8 cellular contexts compared by ENCODE assay signal in genomic region chr7:128863433-128863989, GRCh38. TPM values are rescaled to one million over a fixed set of nuclear protein-coding genes. Genes with fewer than 3 reads are reported as not detected.
DNase-seq lines count a peak whose midpoint lies in the region; ATAC-seq and TF ChIP-seq lines count a peak whose summit lies in the region.

No MANE protein-coding gene starts in this region.

- peaks cover 16 to 31% (median 20%) of the 10 kb centered on the region in 4 donors for H3K4me1 ChIP-seq in upper lobe of left lung

- H3K27me3 ChIP-seq in neural cell (ENCODE audit: insufficient read depth, low read depth, low read length) (peaks cover 9% of the 10 kb centered on the region), upper lobe of left lung (no peaks in the 10 kb centered on the region)

- no peaks in the 10 kb centered on the region for H3K9me2 ChIP-seq in neural cell (ENCODE audit: insufficient read depth, low read length)

- TF ChIP-seq POLR2A in upper lobe of left lung (IDR thresholded peaks at IDR 0.05), result no peak

- TF ChIP-seq EP300 in neural cell (conservative IDR thresholded peaks at IDR 0.05; ENCODE audit: poor library complexity, severe bottlenecking), result no peak
- no peak for TF ChIP-seq EP300 in upper lobe of left lung (IDR thresholded peaks at IDR 0.05)

- peaks cover 23% of the 10 kb centered on the region for H3K36me3 Mint-ChIP-seq in activated CD8-positive, alpha-beta T cell treated with anti-CD3 and anti-CD28 coated beads, Interleukin-2, amount 10 ng/mL, durations not matched to agents 7 days and 5 days (ENCODE audit: low read depth)

- DNase-seq in ACHN (peak; percentile 90), GM12865 (ENCODE audit: low read depth) (peak; percentile 80), NCI-H2227 treated with DMSO at 0.1 percent for 48 hours (lab: John Stamatoyannopoulos, UW) (peak; percentile 15), upper lobe of left lung (peak in 1 of 2 donors; percentile 62)
- DNase-seq in activated CD8-positive, alpha-beta T cell treated with anti-CD3 and anti-CD28 coated beads, Interleukin-2, amount 10 ng/mL, durations not matched to agents 7 days and 5 days, result peak; percentile 69

- TF ChIP-seq RAD21 in neural cell (conservative IDR thresholded peaks at IDR 0.05), result peak; percentile 42

- no peaks in the 10 kb centered on the region for H3K9me3 Mint-ChIP-seq in activated CD8-positive, alpha-beta T cell treated with anti-CD3 and anti-CD28 coated beads, Interleukin-2, amount 10 ng/mL, durations not matched to agents 7 days and 5 days (ENCODE audit: insufficient read depth)

- peak overlapping the region; percentile 63 for H2AFZ ChIP-seq in neural cell (ENCODE audit: low read depth, low read length)

- CTCF ChIA-PET in activated CD8-positive, alpha-beta T cell treated with anti-CD3 and anti-CD28 coated beads, Interleukin-2, amount 10 ng/mL, durations not matched to agents 7 days and 5 days (lab: Charles Lee), result interaction anchor here (1.0 to 6.4 kb wide), 17 partner anchors 8 to 436 kb away, joined by 3 to 118 read pairs (median 5); partner anchors contain the start of genes AHCYL2 and TNPO3

- H3K4me1 Mint-ChIP-seq in activated CD8-positive, alpha-beta T cell treated with anti-CD3 and anti-CD28 coated beads, Interleukin-2, amount 10 ng/mL, durations not matched to agents 7 days and 5 days (ENCODE audit: low read depth), result peaks cover 19% of the 10 kb centered on the region

- H3K4me3 Mint-ChIP-seq in activated CD8-positive, alpha-beta T cell treated with anti-CD3 and anti-CD28 coated beads, Interleukin-2, amount 10 ng/mL, durations not matched to agents 7 days and 5 days, result peak overlapping the region; percentile 90

- H3K27me3 Mint-ChIP-seq in activated CD8-positive, alpha-beta T cell treated with anti-CD3 and anti-CD28 coated beads, Interleukin-2, amount 10 ng/mL, durations not matched to agents 7 days and 5 days (ENCODE audit: low read depth), result peaks cover 2% of the 10 kb centered on the region

- H4K20me1 ChIP-seq in neural cell (ENCODE audit: insufficient read depth), result no peaks in the 10 kb centered on the region

- H3K4me3 ChIP-seq in GM12865 (ENCODE audit: low read depth, low read length), result peak overlapping the region; percentile 92
- peak overlapping the region; percentile 85 for H3K4me3 ChIP-seq in neural cell (ENCODE audit: low read length)
- peak overlapping the region; percentile 63 to 87 (median 80) for H3K4me3 ChIP-seq in upper lobe of left lung

- no peaks in the 10 kb centered on the region for H3F3A ChIP-seq in neural cell (ENCODE audit: insufficient read depth, low read length, poor library complexity, severe bottlenecking)

- H3K4me2 ChIP-seq in neural cell (ENCODE audit: low read length), result peak overlapping the region; percentile 80

- peaks cover 11% of the 10 kb centered on the region for H3K79me2 ChIP-seq in neural cell (replicated peaks; ENCODE audit: insufficient read depth, low read length)

- H3K36me3 ChIP-seq in neural cell (ENCODE audit: insufficient read depth, low read length) (no peaks in the 10 kb centered on the region), upper lobe of left lung (peaks cover 0 to 19% (median 16%) of the 10 kb centered on the region in 4 donors)

- H3K27ac ChIP-seq in neural cell (ENCODE audit: low read length) (peak overlapping the region; percentile 80), upper lobe of left lung (peak overlapping the region; percentile 71 to 94 (median 82))

- POLR2A ChIA-PET in activated CD8-positive, alpha-beta T cell treated with anti-CD3 and anti-CD28 coated beads, Interleukin-2, amount 10 ng/mL, durations not matched to agents 7 days and 5 days (lab: Charles Lee), result interaction anchor here (0.5 to 1.4 kb wide), 4 partner anchors 9 to 191 kb away, joined by 3 to 6 read pairs (median 5); partner anchors contain the start of gene TNPO3

- H3K9me3 ChIP-seq in neural cell (ENCODE audit: low read length), result no peaks in the 10 kb centered on the region
- H3K9me3 ChIP-seq in upper lobe of left lung, result no peaks in the 10 kb centered on the region

- peak; percentile 4 for ATAC-seq in HG02970 (IDR thresholded peaks at IDR 0.05; ENCODE audit: low FRiP score, unreplicated experiment)
- peak; percentile 59 for ATAC-seq in activated CD8-positive, alpha-beta T cell treated with anti-CD3 and anti-CD28 coated beads, Interleukin-2, amount 10 ng/mL, durations not matched to agents 7 days and 5 days
- peak; percentile 7 for ATAC-seq in esophagus mucosa
- peak; percentile 58 to 65 for ATAC-seq in upper lobe of left lung (ENCODE audit: low FRiP score in 2 of 2)

- in situ Hi-C loops in ACHN (cut with HindIII; ENCODE audit: low pct_ligation_motif_present, low pct_unique_long_range_greater_than_20kb, low sequenced_read_pairs), result no loop called here

- TF ChIP-seq CTCF in GM12865 (IDR thresholded peaks at IDR 0.05; ENCODE audit: insufficient read depth, low read depth, low read length, missing control alignments) (peak; percentile 62), neural cell (IDR thresholded peaks at IDR 0.05; ENCODE audit: poor library complexity, severe bottlenecking) (peak; percentile 74), upper lobe of left lung (IDR thresholded peaks at IDR 0.05) (peak; percentile 31 to 60 (median 44))

- H3K9ac ChIP-seq in neural cell (ENCODE audit: low read length), result peak overlapping the region; percentile 87

- H3K27ac Mint-ChIP-seq in activated CD8-positive, alpha-beta T cell treated with anti-CD3 and anti-CD28 coated beads, Interleukin-2, amount 10 ng/mL, durations not matched to agents 7 days and 5 days, result peak overlapping the region; percentile 92

- 0 to 1% methylated on average over 6 of the region's 6 CpGs for WGBS in upper lobe of left lung, 2 donors

TF ChIP-seq in neural cell, 6 proteins besides CTCF, POLR2A, EP300 and RAD21:
- TF ChIP-seq POLR2AphosphoS5 (IDR thresholded peaks at IDR 0.05) (no peak), SMC3 (conservative IDR thresholded peaks at IDR 0.05; ENCODE audit: poor library complexity) (peak; percentile 70), TAF1 (IDR thresholded peaks at IDR 0.05; ENCODE audit: low read depth) (no peak)
TF ChIP-seq in neural cell: peak in this region for 1.

RNA-seq across cellular contexts. Expression of gene ATP6V1F, which starts 0.9 kb away (rescaled TPM):
- total RNA-seq in activated CD8-positive, alpha-beta T cell treated with anti-CD3 and anti-CD28 coated beads, Interleukin-2, amount 10 ng/mL, durations not matched to agents 7 days and 5 days, result 100 to 1,000 TPM; 130 to 138 TPM
- total RNA-seq in esophagus mucosa (193 TPM), upper lobe of left lung (100 to 1,000 TPM in 5 of 6 donors, 10 to 100 TPM in 1; 99.8 to 224 (median 156) TPM)
- polyA plus RNA-seq in neural cell, result 228 and 246 TPM in 2 replicates
- 80.1 and 87.6 TPM in 2 replicates for polyA minus RNA-seq in neural cell

RNA-seq across cellular contexts. Expression of gene FLNC, which starts 33.3 kb away (rescaled TPM):
- not detected for total RNA-seq in activated CD8-positive, alpha-beta T cell treated with anti-CD3 and anti-CD28 coated beads, Interleukin-2, amount 10 ng/mL, durations not matched to agents 7 days and 5 days
- 2.0 TPM for total RNA-seq in esophagus mucosa
- 0.36 and 0.60 TPM in 2 replicates for polyA plus RNA-seq in neural cell
- polyA minus RNA-seq in neural cell, result 0.46 and 0.49 TPM in 2 replicates
- 10 to 100 TPM in 1 of 6 donors, 1 to 10 TPM in 5; 2.1 to 19.6 (median 4.9) TPM for total RNA-seq in upper lobe of left lung

RNA-seq across cellular contexts. Expression of gene KCP, which starts 47.0 kb away (rescaled TPM):
- under 1 TPM in 1 of 2 experiments, not detected in 1; 0.21 TPM for total RNA-seq in activated CD8-positive, alpha-beta T cell treated with anti-CD3 and anti-CD28 coated beads, Interleukin-2, amount 10 ng/mL, durations not matched to agents 7 days and 5 days
- 1.8 TPM for total RNA-seq in esophagus mucosa
- polyA plus RNA-seq in neural cell, result 0.31 and 0.54 TPM in 2 replicates
- polyA minus RNA-seq in neural cell, result not detected in 2 replicates
- total RNA-seq in upper lobe of left lung, result 1 to 10 TPM in 3 of 6 donors, under 1 TPM in 2, not detected in 1; 0.15 to 2.1 (median 1.1) TPM

Comparison
In these comparisons a context has a peak if more than half of its experiments do, and no peak if none do; other contexts are left out.
1. ATAC-seq: peak in every context shown above with its lines; median percentile 62 in upper lobe of left lung; 59 in activated CD8-positive, alpha-beta T cell treated with anti-CD3 and anti-CD28 coated beads, Interleukin-2, amount 10 ng/mL, durations not matched to agents 7 days and 5 days; 7 in esophagus mucosa; 4 in HG02970.